ENCODE assay signal across 19 cellular contexts in genomic region chr18:43392168-43392567, GRCh38.
"Had no signal": no experiment of that assay in that cellular context is flagged by ENCODE, and none has a peak within 500 bp of the region (broad histone marks: within the 10 kb centered on the region; RNA-seq: fewer than 3 reads in every experiment).

No MANE protein-coding gene starts in this region.

- H3K9me3 ChIP-seq: heart right ventricle, left ventricle myocardium inferior, ovary, sigmoid colon, spleen, suprapubic skin, thoracic aorta, tibial nerve, upper lobe of left lung had no signal

- H3K27me3 ChIP-seq: heart right ventricle, hepatocyte, ovary, sigmoid colon, spleen, suprapubic skin, tibial nerve, upper lobe of left lung had no signal

- H3K4me1 ChIP-seq: heart right ventricle, left ventricle myocardium inferior, spleen, suprapubic skin, upper lobe of left lung had no signal

- DNase-seq: heart right ventricle; islet precursor cell; left ventricle myocardium inferior; mesendoderm; naive B cell; ovary; retina; right cardiac atrium; sigmoid colon; small intestine; spleen; stimulated activated CD4-positive, alpha-beta T cell treated with anti-CD3 and anti-CD28 coated beads, Interleukin-4, amount 100 ng/mL, for 24 hours; stimulated activated naive CD4-positive, alpha-beta T cell; upper lobe of left lung had no signal

- H3K27ac ChIP-seq: heart right ventricle, hepatocyte, left ventricle myocardium inferior, ovary, sigmoid colon, spleen, suprapubic skin, thoracic aorta, tibial nerve, upper lobe of left lung had no signal

- H3K4me3 ChIP-seq: heart right ventricle, hepatocyte, left ventricle myocardium inferior, lung, ovary, sigmoid colon, spleen, suprapubic skin, thoracic aorta, tibial nerve, upper lobe of left lung had no signal

- H3K36me3 ChIP-seq: heart right ventricle, left ventricle myocardium inferior, ovary, sigmoid colon, spleen, suprapubic skin, thoracic aorta, tibial nerve, upper lobe of left lung had no signal
